Comparison of ENCODE assay signal across 19 cellular contexts in genomic region chr1:100950311-100950710, GRCh38. TPM values are rescaled to one million over a fixed set of nuclear protein-coding genes. Genes with fewer than 3 reads are reported as not detected.
A peak's percentile ranks its signal among the peaks of the same experiment; 100 is the strongest.
DNase-seq lines count a peak whose midpoint lies in the region; ATAC-seq lines count a peak whose summit lies in the region.
"Had no signal": no experiment of that assay in that cellular context is flagged by ENCODE, and none has a peak within 500 bp of the region (broad histone marks: within the 10 kb centered on the region; RNA-seq: fewer than 3 reads in every experiment).

No MANE protein-coding gene starts in this region.

- H3K27me3 Mint-ChIP-seq in CD4-positive, CD25-positive, alpha-beta regulatory T cell: no peaks in the 10 kb centered on the region
- H3K27me3 Mint-ChIP-seq in CD8-positive, alpha-beta memory T cell: peaks cover 0 to 1% of the 10 kb centered on the region in 2 donors
- H3K27me3 Mint-ChIP-seq in central memory CD8-positive, alpha-beta T cell: no peaks in the 10 kb centered on the region
- H3K27me3 Mint-ChIP-seq in memory B cell: no peaks in the 10 kb centered on the region

- H3K9me3 ChIP-seq in CD4-positive, CD25-positive, alpha-beta regulatory T cell (ENCODE audit: control insufficient read depth in 2 of 2, low read length in 2 of 2): peaks cover 16 to 32% of the 10 kb centered on the region in 2 experiments
- peaks cover 13% of the 10 kb centered on the region for H3K9me3 ChIP-seq in CD8-positive, alpha-beta memory T cell (ENCODE audit: low read length)
- H3K9me3 ChIP-seq: adrenal gland, tibial nerve had no signal

- H3K27ac ChIP-seq in CD4-positive, CD25-positive, alpha-beta regulatory T cell (ENCODE audit: insufficient read depth, low read length, poor library complexity, severe bottlenecking): peak overlapping the region; percentile 66
- H3K27ac ChIP-seq in CD8-positive, alpha-beta memory T cell (ENCODE audit: low read depth, low read length): no peak overlapping the region
- H3K27ac ChIP-seq: adrenal gland, KMS-11, PC-9 had no signal

- H3K36me3 Mint-ChIP-seq in CD4-positive, CD25-positive, alpha-beta regulatory T cell: peaks cover 63% of the 10 kb centered on the region
- H3K36me3 Mint-ChIP-seq in CD8-positive, alpha-beta memory T cell: peaks cover 59 to 85% (median 76%) of the 10 kb centered on the region in 3 donors
- peaks cover 13% of the 10 kb centered on the region for H3K36me3 Mint-ChIP-seq in central memory CD8-positive, alpha-beta T cell (ENCODE audit: insufficient read depth)
- H3K36me3 Mint-ChIP-seq in memory B cell: peaks cover 56% of the 10 kb centered on the region

- peak overlapping the region; percentile 5 to 95 (median 84) for H3K27ac Mint-ChIP-seq in CD4-positive, CD25-positive, alpha-beta regulatory T cell
- peak overlapping the region in 7 of 8 donors; percentile 16 to 97 (median 81) for H3K27ac Mint-ChIP-seq in CD8-positive, alpha-beta memory T cell
- peak overlapping the region; percentile 91 for H3K27ac Mint-ChIP-seq in central memory CD8-positive, alpha-beta T cell (ENCODE audit: low read depth)
- peak overlapping the region; percentile 84 for H3K27ac Mint-ChIP-seq in memory B cell

- DNase-seq in CD4-positive, CD25-positive, alpha-beta regulatory T cell: no peak
- DNase-seq in CD8-positive, alpha-beta memory T cell: no peak
- DNase-seq in central memory CD8-positive, alpha-beta T cell (ENCODE audit: low spot score in 2 of 2): no peak
- DNase-seq in memory B cell (ENCODE audit: low spot score in 2 of 2): no peak
- DNase-seq in SKM-1 treated with dmso at 0.1 percent for 144 hours (lab: John Stamatoyannopoulos, UW; ENCODE audit: unreplicated experiment): no peak
- DNase-seq in OCI-M1 (lab: John Stamatoyannopoulos, UW): no peak
- no peak for DNase-seq in HT-29 (ENCODE audit: low spot score)
- DNase-seq: activated T-cell treated with anti-CD3 and anti-CD28 coated beads, Interleukin-2, amount 50 U/mL, for 4 hours; adrenal gland; GDM1; left cardiac atrium; NCI-H1092; PC-9; posterior cingulate gyrus had no signal

- CTCF ChIA-PET in CD8-positive, alpha-beta memory T cell (lab: Charles Lee): interaction anchor here (1.0 to 2.0 kb wide), 2 partner anchors 9 to 359 kb away, joined by 5 to 9 read pairs; no protein-coding TSS in a partner anchor

- peak overlapping the region in 1 of 4 donors; percentile 85 for H3K4me3 Mint-ChIP-seq in CD4-positive, CD25-positive, alpha-beta regulatory T cell
- H3K4me3 Mint-ChIP-seq in CD8-positive, alpha-beta memory T cell: peak overlapping the region in 3 of 7 donors; percentile 15 to 68 (median 54)
- no peak overlapping the region for H3K4me3 Mint-ChIP-seq in central memory CD8-positive, alpha-beta T cell
- peak overlapping the region; percentile 14 for H3K4me3 Mint-ChIP-seq in memory B cell
- H3K4me3 Mint-ChIP-seq: activated T-cell treated with anti-CD3 and anti-CD28 coated beads, Interleukin-2, amount 50 U/mL, for 4 hours had no signal

- peaks cover 27% of the 10 kb centered on the region for H3K4me1 ChIP-seq in CD4-positive, CD25-positive, alpha-beta regulatory T cell (ENCODE audit: control insufficient read depth, insufficient read depth, low read length, poor library complexity, severe bottlenecking)
- peaks cover 28% of the 10 kb centered on the region for H3K4me1 ChIP-seq in CD8-positive, alpha-beta memory T cell (ENCODE audit: insufficient read depth, low read length)

- H3K27me3 ChIP-seq in CD4-positive, CD25-positive, alpha-beta regulatory T cell (ENCODE audit: control insufficient read depth, insufficient read depth, low read length): no peaks in the 10 kb centered on the region
- H3K27me3 ChIP-seq in CD8-positive, alpha-beta memory T cell (ENCODE audit: insufficient read depth, low read length, poor library complexity, severe bottlenecking): no peaks in the 10 kb centered on the region
- H3K27me3 ChIP-seq: adrenal gland, SJCRH30, tibial nerve had no signal

- H3K9me3 Mint-ChIP-seq in CD4-positive, CD25-positive, alpha-beta regulatory T cell: peaks cover 4 to 61% (median 33%) of the 10 kb centered on the region in 7 donors
- peaks cover 19 to 78% (median 69%) of the 10 kb centered on the region in 5 donors for H3K9me3 Mint-ChIP-seq in CD8-positive, alpha-beta memory T cell
- H3K9me3 Mint-ChIP-seq in central memory CD8-positive, alpha-beta T cell: peaks cover 36% of the 10 kb centered on the region
- H3K9me3 Mint-ChIP-seq in memory B cell: peaks cover 18% of the 10 kb centered on the region

- peaks cover 18% of the 10 kb centered on the region for H3K36me3 ChIP-seq in CD4-positive, CD25-positive, alpha-beta regulatory T cell (ENCODE audit: control insufficient read depth, insufficient read depth, low read length)
- H3K36me3 ChIP-seq in CD8-positive, alpha-beta memory T cell (ENCODE audit: insufficient read depth, low read length): peaks cover 5% of the 10 kb centered on the region
- H3K36me3 ChIP-seq: adrenal gland had no signal

- ATAC-seq in CD4-positive, CD25-positive, alpha-beta regulatory T cell (ENCODE audit: low read depth in 2 of 2): no peak
- ATAC-seq in central memory CD8-positive, alpha-beta T cell (replicated peaks; ENCODE audit: extremely low read depth, poor library complexity, severe bottlenecking): no peak
- no peak for ATAC-seq in memory B cell (ENCODE audit: low read depth)
- ATAC-seq: activated T-cell treated with anti-CD3 and anti-CD28 coated beads, Interleukin-2, amount 50 U/mL, for 4 hours had no signal

- POLR2A ChIA-PET in CD8-positive, alpha-beta memory T cell (lab: Charles Lee): interaction anchor here (0.6 to 1.4 kb wide), 2 partner anchors 22 to 979 kb away, joined by 3 to 4 read pairs; no protein-coding TSS in a partner anchor

- H3K4me3 ChIP-seq in CD4-positive, CD25-positive, alpha-beta regulatory T cell (ENCODE audit: low read depth, low read length): no peak overlapping the region
- H3K4me3 ChIP-seq in CD8-positive, alpha-beta memory T cell (ENCODE audit: low read length): no peak overlapping the region
- H3K4me3 ChIP-seq: adrenal gland, GM12878, PC-9, SJCRH30, skin epidermis, tibial nerve had no signal

- H3K4me1 Mint-ChIP-seq in CD4-positive, CD25-positive, alpha-beta regulatory T cell: peaks cover 36 to 86% (median 57%) of the 10 kb centered on the region in 4 donors
- peaks cover 56 to 82% (median 82%) of the 10 kb centered on the region in 3 donors for H3K4me1 Mint-ChIP-seq in CD8-positive, alpha-beta memory T cell
- peaks cover 61% of the 10 kb centered on the region for H3K4me1 Mint-ChIP-seq in central memory CD8-positive, alpha-beta T cell
- peaks cover 41% of the 10 kb centered on the region for H3K4me1 Mint-ChIP-seq in memory B cell

RNA-seq across cellular contexts. Expression of gene SLC30A7, which starts 54.4 kb away (rescaled TPM):
- 29.1 TPM for total RNA-seq in CD4-positive, CD25-positive, alpha-beta regulatory T cell
- polyA plus RNA-seq in CD4-positive, CD25-positive, alpha-beta regulatory T cell: 10 to 100 TPM; 12.8 to 16.8 (median 13.9) TPM
- 10 to 100 TPM; 47.0 to 47.4 TPM for total RNA-seq in CD8-positive, alpha-beta memory T cell
- polyA plus RNA-seq in CD8-positive, alpha-beta memory T cell: 12.7 TPM
- total RNA-seq in HT-29 (2014; rRNA removed; shearing (Covaris generic)): 17.7 and 18.8 TPM in 2 replicates

RNA-seq across cellular contexts. Expression of gene EXTL2, which starts 55.7 kb away (rescaled TPM):
- 1.6 TPM for total RNA-seq in CD4-positive, CD25-positive, alpha-beta regulatory T cell
- polyA plus RNA-seq in CD4-positive, CD25-positive, alpha-beta regulatory T cell: 1 to 10 TPM in 2 of 4 donors, under 1 TPM in 2; 0.91 to 2.7 (median 1.3) TPM
- total RNA-seq in CD8-positive, alpha-beta memory T cell: 10 to 100 TPM; 11.5 to 12.9 TPM
- 3.2 TPM for polyA plus RNA-seq in CD8-positive, alpha-beta memory T cell
- total RNA-seq in HT-29 (2014; rRNA removed; shearing (Covaris generic)): 8.7 and 11.1 TPM in 2 replicates
